28 cellular contexts compared by ENCODE assay signal in genomic region chr12:100225491-100225890, GRCh38. TPM values are rescaled to one million over a fixed set of nuclear protein-coding genes. Genes with fewer than 3 reads are reported as not detected.
"Had no signal": no experiment of that assay in that cellular context is flagged by ENCODE, and none has a peak within 500 bp of the region (broad histone marks: within the 10 kb centered on the region; RNA-seq: fewer than 3 reads in every experiment).

No MANE protein-coding gene starts in this region.

- H3K27me3 ChIP-seq: brain microvascular endothelial cell, esophagus muscularis mucosa, left lung, neural progenitor cell, right lobe of liver had no signal

- DNase-seq: activated CD4-positive, alpha-beta memory T cell treated with anti-CD3 and anti-CD28 coated beads for 36 hours; activated CD4-positive, alpha-beta T cell treated with anti-CD3 and anti-CD28 coated beads, Interleukin-2, amount 10 ng/mL, durations not matched to agents 24 days and 14 days; activated CD4-positive, CD25-positive, alpha-beta regulatory T cell treated with anti-CD3 and anti-CD28 coated beads, Interleukin-2, amount 50 U/mL, for 72 hours; activated CD8-positive, alpha-beta memory T cell treated with anti-CD3 and anti-CD28 coated beads, Interleukin-2, amount 50 U/mL, for 4 hours; activated gamma-delta T cell; activated naive CD4-positive, alpha-beta T cell treated with anti-CD3 and anti-CD28 coated beads, Interleukin-2, amount 10 ng/mL, durations not matched to agents 7 days and 5 days; activated naive CD8-positive, alpha-beta T cell treated with anti-CD3 and anti-CD28 coated beads, Interleukin-2, amount 10 ng/mL, durations not matched to agents 7 days and 5 days; activated T-cell treated with anti-CD3 and anti-CD28 coated beads, Interleukin-2, amount 50 U/mL, for 1 hour; amniotic stem cell; brain microvascular endothelial cell; central memory CD4-positive, alpha-beta T cell; foreskin melanocyte; left lung; lower lobe of right lung; mesendoderm; natural killer cell; occipital lobe; right lobe of liver; stimulated activated CD4-positive, alpha-beta T cell treated with anti-CD3 and anti-CD28 coated beads, Interleukin-2, amount 100 ng/mL, for 48 hours; stimulated activated naive CD4-positive, alpha-beta T cell treated with Interleukin-2 at 50 U/mL for 16 hours; T-helper 17 cell; T1000; trophoblast cell had no signal

- H3K9me3 ChIP-seq: esophagus muscularis mucosa, left lung, lower lobe of right lung, right lobe of liver, thoracic aorta had no signal

- H3K4me3 ChIP-seq: esophagus muscularis mucosa, left lung, lower lobe of right lung, neural progenitor cell, right lobe of liver, thoracic aorta had no signal

- ATAC-seq: left lung, lower lobe of right lung, natural killer cell, right lobe of liver, T-helper 17 cell had no signal

- H3K27ac ChIP-seq: brain microvascular endothelial cell, esophagus muscularis mucosa, left lung, lower lobe of right lung, neural progenitor cell, parathyroid adenoma, right lobe of liver, thoracic aorta had no signal

- H3K4me1 ChIP-seq: esophagus muscularis mucosa, left lung, lower lobe of right lung, neural progenitor cell, parathyroid adenoma had no signal

RNA-seq across cellular contexts. Expression of gene DEPDC4, which starts 41.4 kb away (rescaled TPM):
- total RNA-seq: mononuclear cell, T-helper 17 cell, thoracic aorta had no signal
